14 cellular contexts compared by ENCODE assay signal in the genomic region with DNA sequence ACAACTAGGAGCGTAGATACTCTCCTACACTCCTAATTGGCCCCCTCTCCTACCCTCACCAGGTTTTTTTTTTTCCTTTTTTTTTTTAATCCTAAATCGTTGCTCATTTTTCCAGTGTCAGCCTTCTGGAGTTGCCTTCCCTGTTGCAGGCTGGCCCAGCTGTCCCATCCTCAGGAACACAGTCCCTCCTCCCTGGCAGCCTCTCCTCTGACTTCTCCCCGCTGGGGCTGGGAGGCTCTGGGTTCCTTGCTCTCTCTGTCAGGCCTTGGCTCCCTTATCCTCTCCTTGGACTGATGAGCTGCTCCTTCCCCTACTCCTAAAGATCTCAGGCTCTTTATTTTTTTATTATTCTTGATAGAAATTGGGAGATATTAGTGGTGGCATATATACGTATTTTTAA.
DNase-seq lines count a peak whose midpoint lies in the region; ATAC-seq and TF ChIP-seq lines count a peak whose summit lies in the region.
"Had no signal": no experiment of that assay in that cellular context is flagged by ENCODE, and none has a peak within 500 bp of the region (broad histone marks: within the 10 kb centered on the region; RNA-seq: fewer than 3 reads in every experiment).

No MANE protein-coding gene starts in this region.

- H3K36me3 ChIP-seq in heart right ventricle (no peaks in the 10 kb centered on the region), left ventricle myocardium inferior (no peaks in the 10 kb centered on the region), vagina (no peaks in the 10 kb centered on the region)

- H3K4me1 ChIP-seq in heart right ventricle, result peaks cover 0 to 28% (median 5%) of the 10 kb centered on the region in 9 donors
- peaks cover 14% of the 10 kb centered on the region for H3K4me1 ChIP-seq in left ventricle myocardium inferior
- H3K4me1 ChIP-seq in vagina, result no peaks in the 10 kb centered on the region
- H3K4me1 ChIP-seq: A549, Caco-2 had no signal

- peak overlapping the region; percentile 29 to 70 (median 39) for H3K27ac Mint-ChIP-seq in nephron
- H3K27ac Mint-ChIP-seq: CD4-positive, alpha-beta T cell; GM23338 had no signal

- DNase-seq in heart right ventricle (peak in 1 of 2 donors; percentile 49), left ventricle myocardium inferior (peak; percentile 52), vagina (ENCODE audit: extremely low spot score in 2 of 2) (no peak)
- DNase-seq: AML-193; Caco-2; CD4-positive, alpha-beta T cell; HCEC 1CT; IMR-90 had no signal

- TF ChIP-seq CTCF in heart right ventricle (IDR thresholded peaks at IDR 0.05) (no peak), left ventricle myocardium inferior (IDR thresholded peaks at IDR 0.05; ENCODE audit: borderline replicate concordance) (no peak), nephron (IDR thresholded peaks at IDR 0.05; ENCODE audit: unreplicated experiment in 3 of 3) (no peak), vagina (IDR thresholded peaks at IDR 0.05) (no peak)

- no peak overlapping the region for H3K4me3 Mint-ChIP-seq in nephron
- H3K4me3 Mint-ChIP-seq: CD4-positive, alpha-beta T cell; GM23338 had no signal

- H3K27me3 ChIP-seq in heart right ventricle, result no peaks in the 10 kb centered on the region
- H3K27me3 ChIP-seq in left ventricle myocardium inferior (ENCODE audit: low read depth), result no peaks in the 10 kb centered on the region
- H3K27me3 ChIP-seq in vagina, result no peaks in the 10 kb centered on the region

- 70 to 71% methylated on average over 4 of the region's 4 CpGs for WGBS in heart right ventricle, 2 donors

- no peaks in the 10 kb centered on the region for H3K36me3 Mint-ChIP-seq in nephron (ENCODE audit: low read depth)

- H3K27me3 Mint-ChIP-seq in nephron (ENCODE audit: low read depth), result peaks cover 11% of the 10 kb centered on the region

- H3K4me3 ChIP-seq in heart right ventricle, result no peak overlapping the region
- no peak overlapping the region for H3K4me3 ChIP-seq in left ventricle myocardium inferior
- no peak overlapping the region for H3K4me3 ChIP-seq in vagina
- H3K4me3 ChIP-seq: A549, GM23338 had no signal

- no peak overlapping the region for H3K27ac ChIP-seq in heart right ventricle
- peak overlapping the region; percentile 28 for H3K27ac ChIP-seq in left ventricle myocardium inferior (replicated peaks)
- H3K27ac ChIP-seq in vagina, result no peak overlapping the region
- H3K27ac ChIP-seq: A549, C4-2B had no signal

- no peak for TF ChIP-seq POLR2A in vagina (IDR thresholded peaks at IDR 0.05)

- H3K9me3 ChIP-seq in heart right ventricle (no peaks in the 10 kb centered on the region), left ventricle myocardium inferior (replicated peaks) (no peaks in the 10 kb centered on the region), vagina (no peaks in the 10 kb centered on the region)
- H3K9me3 ChIP-seq: A549, Caco-2 had no signal

- intact Hi-C loops in heart right ventricle (cut with DNase I), result loop anchor here in 1 of 10 donors (10.0 kb wide), 1 partner anchor 62 kb away; the partner anchor contains the start of gene PKNOX2
- intact Hi-C loops in left ventricle myocardium inferior (cut with micrococcal nuclease), result no loop called here
- intact Hi-C loops in vagina (cut with DNase I), result no loop called here

- H3K9me3 Mint-ChIP-seq in nephron, result no peaks in the 10 kb centered on the region
- H3K9me3 Mint-ChIP-seq: CD4-positive, alpha-beta T cell; GM23338 had no signal

- H3K4me1 Mint-ChIP-seq in nephron, result peaks cover 73% of the 10 kb centered on the region

- ATAC-seq in heart right ventricle, result peak in 6 of 8 donors; percentile 20 to 82 (median 60)
- ATAC-seq in GM19452 (IDR thresholded peaks at IDR 0.05; ENCODE audit: unreplicated experiment), result no peak
- ATAC-seq in GM19035 (IDR thresholded peaks at IDR 0.05; ENCODE audit: unreplicated experiment), result no peak
- ATAC-seq: A549, GM23338 had no signal

Comparison
In these comparisons a context has a peak if more than half of its experiments do, and no peak if none do; other contexts are left out.
1. ATAC-seq: peak in heart right ventricle (6 of 8); none in GM19452 (single experiment) and GM19035 (single experiment).